ENCODE assay signal across 30 cellular contexts in genomic region chr7:46616636-46617035, GRCh38.
DNase-seq lines count a peak whose midpoint lies in the region; TF ChIP-seq lines count a peak whose summit lies in the region.
"Had no signal": no experiment of that assay in that cellular context is flagged by ENCODE, and none has a peak within 500 bp of the region (broad histone marks: within the 10 kb centered on the region; RNA-seq: fewer than 3 reads in every experiment).

No MANE protein-coding gene starts in this region.

- CTCF ChIA-PET in MCF 10A (lab: Yijun Ruan, JAX): interaction anchor here (0.6 to 1.0 kb wide), 3 partner anchors 11 to 1505 kb away, joined by 3 to 4 read pairs (median 3); no protein-coding TSS in a partner anchor

- H3K4me3 Mint-ChIP-seq in MCF 10A (ENCODE audit: unreplicated experiment): no peak overlapping the region
- H3K4me3 Mint-ChIP-seq: activated naive CD4-positive, alpha-beta T cell treated with anti-CD3 and anti-CD28 coated beads, Interleukin-2, amount 50 U/mL, for 24 hours; stimulated activated naive CD8-positive, alpha-beta T cell treated with anti-CD3 and anti-CD28 coated beads, Interleukin-15, amount 100 ng/mL, for 72 hours had no signal

- no peaks in the 10 kb centered on the region for H3K79me2 ChIP-seq in osteoblast (ENCODE audit: insufficient read depth, low read length)

- TF ChIP-seq CTCF in MCF 10A (IDR thresholded peaks at IDR 0.05; ENCODE audit: unreplicated experiment): no peak
- TF ChIP-seq CTCF in breast epithelium (IDR thresholded peaks at IDR 0.05): no peak
- no peak for TF ChIP-seq CTCF in astrocyte of the cerebellum (IDR thresholded peaks at IDR 0.05; ENCODE audit: low read depth, low read length, missing control alignments)
- no peak for TF ChIP-seq CTCF in osteoblast (IDR thresholded peaks at IDR 0.05; ENCODE audit: extremely low read depth, low read depth, low read length)

- BruUV-seq in MCF 10A (replicated peaks; lab: Mats Ljungman, UMichigan): no TSS peak

- H3K9me3 Mint-ChIP-seq in MCF 10A (ENCODE audit: unreplicated experiment): no peaks in the 10 kb centered on the region
- H3K9me3 Mint-ChIP-seq: activated naive CD4-positive, alpha-beta T cell treated with anti-CD3 and anti-CD28 coated beads, Interleukin-2, amount 50 U/mL, for 24 hours; activated T-helper 2 cell treated with anti-CD3 and anti-CD28 coated beads, Interferon-gamma antibody, Interleukin-2, Interleukin-4, amounts not matched to agents 10 μg/mL and 5 μg/mL and 100 μg/mL, durations not matched to agents 14 hours and 24 hours and 36 hours had no signal

- intact Hi-C loops in MCF 10A (cut with micrococcal nuclease) (no loop called here), breast epithelium (cut with DNase I; ENCODE audit: low total_unique reads) (no loop called here)

- DNase-seq in MCF 10A (ENCODE audit: unreplicated experiment) (peak; percentile 48), breast epithelium (ENCODE audit: low spot score in 2 of 2) (no peak), astrocyte of the cerebellum (ENCODE audit: low read depth) (peak; percentile 8), epithelial cell of prostate (ENCODE audit: low read depth, low spot score) (peak; percentile 43), smooth muscle cell of the brain vasculature (ENCODE audit: low read depth, low spot score) (peak; percentile 40), NCI-H1048 (lab: John Stamatoyannopoulos, UW) (no peak), osteoblast (ENCODE audit: insufficient read length, low spot score, missing footprints) (no peak), NCI-H187 (lab: John Stamatoyannopoulos, UW) (no peak)
- DNase-seq: activated CD4-positive, alpha-beta T cell treated with anti-CD3 and anti-CD28 coated beads for 48 hours; activated CD8-positive, alpha-beta memory T cell treated with anti-CD3 and anti-CD28 coated beads for 24 hours; activated T-cell treated with anti-CD3 and anti-CD28 coated beads for 4 hours; C1 segment of cervical spinal cord; COR-L47; DMS79; Kasumi-1; left lung; NCI-H446 treated with DMSO at 0.1 percent for 48 hours; posterior cingulate gyrus; right cardiac atrium; RPMI8226; SJCRH30; spleen; stimulated activated CD8-positive, alpha-beta memory T cell treated with anti-CD3 and anti-CD28 coated beads, Interleukin-4, amount 100 ng/mL, for 48 hours; stimulated activated naive CD8-positive, alpha-beta T cell treated with anti-CD3 and anti-CD28 coated beads, Interleukin-15, amount 100 ng/mL, for 72 hours; SW 1271 had no signal

- no peak overlapping the region for H3K4me2 ChIP-seq in osteoblast (ENCODE audit: insufficient read depth, low read length)

- no peaks in the 10 kb centered on the region for H3K36me3 ChIP-seq in breast epithelium
- H3K36me3 ChIP-seq in osteoblast (ENCODE audit: insufficient read depth, low read length): no peaks in the 10 kb centered on the region
- H3K36me3 ChIP-seq: left lung, SJCRH30, spleen, thoracic aorta had no signal

- POLR2A ChIA-PET in MCF 10A (lab: Yijun Ruan, JAX): no interaction called here

- no peaks in the 10 kb centered on the region for H3K9me3 ChIP-seq in breast epithelium
- no peaks in the 10 kb centered on the region for H3K9me3 ChIP-seq in osteoblast (ENCODE audit: low read depth, low read length)
- H3K9me3 ChIP-seq: left lung, SJCRH30, spleen, thoracic aorta had no signal

- H2AFZ ChIP-seq in osteoblast (ENCODE audit: low read length): no peak overlapping the region

- in situ Hi-C loops in astrocyte of the cerebellum (cut with HindIII; ENCODE audit: low sequenced_read_pairs): no loop called here

- no peaks in the 10 kb centered on the region for H3K27me3 Mint-ChIP-seq in MCF 10A (ENCODE audit: insufficient read depth, unreplicated experiment)
- H3K27me3 Mint-ChIP-seq: activated naive CD4-positive, alpha-beta T cell treated with anti-CD3 and anti-CD28 coated beads, Interleukin-2, amount 50 U/mL, for 24 hours; stimulated activated naive CD8-positive, alpha-beta T cell treated with anti-CD3 and anti-CD28 coated beads, Interleukin-15, amount 100 ng/mL, for 72 hours had no signal

- no peaks in the 10 kb centered on the region for H4K20me1 ChIP-seq in osteoblast (ENCODE audit: insufficient read depth, low read length)

- no peak overlapping the region for H3K4me3 ChIP-seq in breast epithelium
- no peak overlapping the region for H3K4me3 ChIP-seq in astrocyte of the cerebellum (ENCODE audit: low read depth, low read length)
- no peak overlapping the region for H3K4me3 ChIP-seq in osteoblast (ENCODE audit: insufficient read depth, low read length)
- H3K4me3 ChIP-seq: left lung, SJCRH30, spleen, thoracic aorta had no signal

- no peak overlapping the region for H3K27ac Mint-ChIP-seq in MCF 10A (ENCODE audit: low read depth, unreplicated experiment)
- H3K27ac Mint-ChIP-seq: activated naive CD4-positive, alpha-beta T cell treated with anti-CD3 and anti-CD28 coated beads, Interleukin-2, amount 50 U/mL, for 24 hours; activated T-helper 2 cell treated with anti-CD3 and anti-CD28 coated beads, Interferon-gamma antibody, Interleukin-2, Interleukin-4, amounts not matched to agents 10 μg/mL and 5 μg/mL and 100 μg/mL, durations not matched to agents 14 hours and 24 hours and 36 hours; stimulated activated naive CD8-positive, alpha-beta T cell treated with anti-CD3 and anti-CD28 coated beads, Interleukin-15, amount 100 ng/mL, for 72 hours had no signal

- H3K27me3 ChIP-seq in breast epithelium (no peaks in the 10 kb centered on the region), osteoblast (ENCODE audit: insufficient read depth, low read length) (no peaks in the 10 kb centered on the region)
- H3K27me3 ChIP-seq: left lung, SJCRH30, spleen had no signal

- H3K4me1 Mint-ChIP-seq in MCF 10A (ENCODE audit: insufficient read depth, unreplicated experiment): peaks cover 4% of the 10 kb centered on the region
- H3K4me1 Mint-ChIP-seq: activated naive CD4-positive, alpha-beta T cell treated with anti-CD3 and anti-CD28 coated beads, Interleukin-2, amount 50 U/mL, for 24 hours; stimulated activated naive CD8-positive, alpha-beta T cell treated with anti-CD3 and anti-CD28 coated beads, Interleukin-15, amount 100 ng/mL, for 72 hours had no signal

- H3K4me1 ChIP-seq in breast epithelium (no peaks in the 10 kb centered on the region), osteoblast (ENCODE audit: insufficient read depth, low read length) (no peaks in the 10 kb centered on the region)
- H3K4me1 ChIP-seq: left lung, spleen had no signal

- no peak for TF ChIP-seq POLR2A in breast epithelium (IDR thresholded peaks at IDR 0.05)

- H3K27ac ChIP-seq in breast epithelium: no peak overlapping the region
- no peak overlapping the region for H3K27ac ChIP-seq in epithelial cell of prostate
- H3K27ac ChIP-seq in osteoblast (ENCODE audit: low read depth, low read length): no peak overlapping the region
- H3K27ac ChIP-seq: 22Rv1, left lung, SJCRH30, spleen, thoracic aorta, VCaP had no signal

- no peaks in the 10 kb centered on the region for H3K36me3 Mint-ChIP-seq in MCF 10A (ENCODE audit: insufficient read depth, unreplicated experiment)
- H3K36me3 Mint-ChIP-seq: activated naive CD4-positive, alpha-beta T cell treated with anti-CD3 and anti-CD28 coated beads, Interleukin-2, amount 50 U/mL, for 24 hours had no signal

Comparison
In these comparisons a context has a peak if more than half of its experiments do, and no peak if none do; other contexts are left out.
1. DNase-seq: peak in MCF 10A (single experiment), astrocyte of the cerebellum (single experiment), epithelial cell of prostate (single experiment) and smooth muscle cell of the brain vasculature (single experiment); none in breast epithelium (0 of 2), NCI-H1048 (single experiment), osteoblast (single experiment) and NCI-H187 (0 of 2).